In the genomic region with DNA sequence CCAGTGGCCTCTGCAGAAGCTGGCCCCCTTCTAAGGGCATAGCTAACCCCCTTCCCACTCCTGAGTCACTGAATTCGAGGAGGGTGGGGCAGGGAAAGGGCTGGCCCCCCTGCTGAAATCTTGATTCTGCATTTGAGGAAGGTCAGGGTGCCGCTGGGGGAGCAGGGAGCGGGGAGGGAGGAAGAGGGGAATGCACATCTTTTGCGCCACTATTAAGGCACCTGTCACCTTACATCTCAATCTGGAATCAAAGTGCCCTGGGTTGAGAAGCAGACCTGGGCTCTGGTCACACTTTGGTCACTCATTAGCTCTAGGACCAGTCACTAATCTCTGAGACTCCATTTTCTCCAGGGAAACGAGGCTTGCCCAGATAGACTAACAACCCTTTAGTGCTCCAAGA, we compare ENCODE assay signal across 8 cellular contexts.
DNase-seq lines count a peak whose midpoint lies in the region; ATAC-seq and TF ChIP-seq lines count a peak whose summit lies in the region.

No MANE protein-coding gene starts in this region.

- H3K4me1 Mint-ChIP-seq in central memory CD8-positive, alpha-beta T cell: peaks cover 16% of the 10 kb centered on the region

- H3K9me3 Mint-ChIP-seq in central memory CD8-positive, alpha-beta T cell: no peaks in the 10 kb centered on the region

- H3K4me1 ChIP-seq in BLaER1 (peaks cover 15% of the 10 kb centered on the region), HUES64 (ENCODE audit: insufficient read depth, low read length) (0 out of 2 replicates have a peak, but pooled peaks cover 5% of the 10 kb centered on the region)

- peak overlapping the region; percentile 85 for H2AFZ ChIP-seq in neural cell (ENCODE audit: low read depth, low read length)

- H3K9ac ChIP-seq in BLaER1 (peak overlapping the region; percentile 43; the same call in 1 of the 2 replicates), HUES64 (ENCODE audit: low read depth, low read length) (no peak overlapping the region), neural cell (ENCODE audit: low read length) (peak overlapping the region; percentile 84)

- 51% methylated on average over 5 of the region's 5 CpGs for WGBS in HUES64

- H3K27me3 ChIP-seq in BLaER1: no peaks in the 10 kb centered on the region
- peaks cover 25% of the 10 kb centered on the region for H3K27me3 ChIP-seq in HUES64 (ENCODE audit: insufficient read depth, low read length)
- no peaks in the 10 kb centered on the region for H3K27me3 ChIP-seq in neural cell (ENCODE audit: insufficient read depth, low read depth, low read length)

- DNase-seq in central memory CD8-positive, alpha-beta T cell (ENCODE audit: low spot score in 2 of 2): no peak
- DNase-seq in islet precursor cell (no peak), GM03348 (ENCODE audit: low spot score) (no peak), foreskin melanocyte (no peak), KBM-7 (no peak)

- in situ Hi-C loops in KBM-7 (cut with MboI; ENCODE audit: low pct_unique_long_range_greater_than_20kb, low sequenced_read_pairs): loop anchor here (25.0 kb wide), 1 partner anchor 103 kb away; no protein-coding TSS in a partner anchor

- H3K9me2 ChIP-seq in neural cell (ENCODE audit: insufficient read depth, low read length): no peaks in the 10 kb centered on the region

- peak overlapping the region; percentile 96 for H3K27ac Mint-ChIP-seq in central memory CD8-positive, alpha-beta T cell (ENCODE audit: low read depth)

- no peaks in the 10 kb centered on the region for H4K20me1 ChIP-seq in BLaER1
- H4K20me1 ChIP-seq in neural cell (ENCODE audit: insufficient read depth): no peaks in the 10 kb centered on the region

- peaks cover 8% of the 10 kb centered on the region for H3F3A ChIP-seq in neural cell (ENCODE audit: insufficient read depth, low read length, poor library complexity, severe bottlenecking)

- no peak for TF ChIP-seq CTCF in neural cell (IDR thresholded peaks at IDR 0.05; ENCODE audit: poor library complexity, severe bottlenecking)

- H3K27ac ChIP-seq in BLaER1 (no peak overlapping the region), HUES64 (ENCODE audit: low read depth, low read length) (no peak overlapping the region), neural cell (ENCODE audit: low read length) (peak overlapping the region; percentile 96)

- H3K36me3 ChIP-seq in BLaER1: no peaks in the 10 kb centered on the region
- no peaks in the 10 kb centered on the region for H3K36me3 ChIP-seq in HUES64 (ENCODE audit: insufficient read depth, low read length)
- H3K36me3 ChIP-seq in neural cell (ENCODE audit: insufficient read depth, low read length): no peaks in the 10 kb centered on the region

- H3K9me3 ChIP-seq in BLaER1: no peaks in the 10 kb centered on the region
- no peaks in the 10 kb centered on the region for H3K9me3 ChIP-seq in HUES64 (ENCODE audit: insufficient read depth, low read depth, low read length)
- H3K9me3 ChIP-seq in neural cell (ENCODE audit: low read length): no peaks in the 10 kb centered on the region

- H3K4me3 ChIP-seq in BLaER1: peak overlapping the region; percentile 65
- peak overlapping the region; percentile 61 for H3K4me3 ChIP-seq in HUES64 (ENCODE audit: low read length)
- peak overlapping the region; percentile 72 for H3K4me3 ChIP-seq in neural cell (ENCODE audit: low read length)

- no peak for TF ChIP-seq RAD21 in neural cell (conservative IDR thresholded peaks at IDR 0.05)

- peaks cover 8% of the 10 kb centered on the region for H3K36me3 Mint-ChIP-seq in central memory CD8-positive, alpha-beta T cell (ENCODE audit: insufficient read depth)

- peak overlapping the region; percentile 99 for H3K4me3 Mint-ChIP-seq in central memory CD8-positive, alpha-beta T cell

- ATAC-seq in central memory CD8-positive, alpha-beta T cell (replicated peaks; ENCODE audit: extremely low read depth, poor library complexity, severe bottlenecking): no peak

- no peak for TF ChIP-seq EP300 in neural cell (conservative IDR thresholded peaks at IDR 0.05; ENCODE audit: poor library complexity, severe bottlenecking)

- no peaks in the 10 kb centered on the region for H3K79me2 ChIP-seq in neural cell (replicated peaks; ENCODE audit: insufficient read depth, low read length)

- H3K4me2 ChIP-seq in BLaER1: peak overlapping the region; percentile 92
- peak overlapping the region; percentile 80 for H3K4me2 ChIP-seq in neural cell (ENCODE audit: low read length)

- peaks cover 19% of the 10 kb centered on the region for H3K27me3 Mint-ChIP-seq in central memory CD8-positive, alpha-beta T cell

TF ChIP-seq in neural cell, 6 proteins besides CTCF, POLR2A, EP300 and RAD21:
- TF ChIP-seq EZH2 (IDR thresholded peaks at IDR 0.05; ENCODE audit: borderline replicate concordance, insufficient read depth, low read length, poor library complexity, severe bottlenecking) (no peak), MXI1 (conservative IDR thresholded peaks at IDR 0.05; ENCODE audit: poor library complexity, severe bottlenecking) (no peak), POLR2AphosphoS5 (IDR thresholded peaks at IDR 0.05) (no peak), SMC3 (conservative IDR thresholded peaks at IDR 0.05; ENCODE audit: poor library complexity) (no peak), TAF1 (IDR thresholded peaks at IDR 0.05; ENCODE audit: low read depth) (no peak)
- TF ChIP-seq, protein P1, sequence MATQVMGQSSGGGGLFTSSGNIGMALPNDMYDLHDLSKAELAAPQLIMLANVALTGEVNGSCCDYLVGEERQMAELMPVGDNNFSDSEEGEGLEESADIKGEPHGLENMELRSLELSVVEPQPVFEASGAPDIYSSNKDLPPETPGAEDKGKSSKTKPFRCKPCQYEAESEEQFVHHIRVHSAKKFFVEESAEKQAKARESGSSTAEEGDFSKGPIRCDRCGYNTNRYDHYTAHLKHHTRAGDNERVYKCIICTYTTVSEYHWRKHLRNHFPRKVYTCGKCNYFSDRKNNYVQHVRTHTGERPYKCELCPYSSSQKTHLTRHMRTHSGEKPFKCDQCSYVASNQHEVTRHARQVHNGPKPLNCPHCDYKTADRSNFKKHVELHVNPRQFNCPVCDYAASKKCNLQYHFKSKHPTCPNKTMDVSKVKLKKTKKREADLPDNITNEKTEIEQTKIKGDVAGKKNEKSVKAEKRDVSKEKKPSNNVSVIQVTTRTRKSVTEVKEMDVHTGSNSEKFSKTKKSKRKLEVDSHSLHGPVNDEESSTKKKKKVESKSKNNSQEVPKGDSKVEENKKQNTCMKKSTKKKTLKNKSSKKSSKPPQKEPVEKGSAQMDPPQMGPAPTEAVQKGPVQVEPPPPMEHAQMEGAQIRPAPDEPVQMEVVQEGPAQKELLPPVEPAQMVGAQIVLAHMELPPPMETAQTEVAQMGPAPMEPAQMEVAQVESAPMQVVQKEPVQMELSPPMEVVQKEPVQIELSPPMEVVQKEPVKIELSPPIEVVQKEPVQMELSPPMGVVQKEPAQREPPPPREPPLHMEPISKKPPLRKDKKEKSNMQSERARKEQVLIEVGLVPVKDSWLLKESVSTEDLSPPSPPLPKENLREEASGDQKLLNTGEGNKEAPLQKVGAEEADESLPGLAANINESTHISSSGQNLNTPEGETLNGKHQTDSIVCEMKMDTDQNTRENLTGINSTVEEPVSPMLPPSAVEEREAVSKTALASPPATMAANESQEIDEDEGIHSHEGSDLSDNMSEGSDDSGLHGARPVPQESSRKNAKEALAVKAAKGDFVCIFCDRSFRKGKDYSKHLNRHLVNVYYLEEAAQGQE (IDR thresholded peaks at IDR 0.05; ENCODE audit: borderline replicate concordance): no peak
